ENCODE assay signal across 8 cellular contexts in the genomic region with DNA sequence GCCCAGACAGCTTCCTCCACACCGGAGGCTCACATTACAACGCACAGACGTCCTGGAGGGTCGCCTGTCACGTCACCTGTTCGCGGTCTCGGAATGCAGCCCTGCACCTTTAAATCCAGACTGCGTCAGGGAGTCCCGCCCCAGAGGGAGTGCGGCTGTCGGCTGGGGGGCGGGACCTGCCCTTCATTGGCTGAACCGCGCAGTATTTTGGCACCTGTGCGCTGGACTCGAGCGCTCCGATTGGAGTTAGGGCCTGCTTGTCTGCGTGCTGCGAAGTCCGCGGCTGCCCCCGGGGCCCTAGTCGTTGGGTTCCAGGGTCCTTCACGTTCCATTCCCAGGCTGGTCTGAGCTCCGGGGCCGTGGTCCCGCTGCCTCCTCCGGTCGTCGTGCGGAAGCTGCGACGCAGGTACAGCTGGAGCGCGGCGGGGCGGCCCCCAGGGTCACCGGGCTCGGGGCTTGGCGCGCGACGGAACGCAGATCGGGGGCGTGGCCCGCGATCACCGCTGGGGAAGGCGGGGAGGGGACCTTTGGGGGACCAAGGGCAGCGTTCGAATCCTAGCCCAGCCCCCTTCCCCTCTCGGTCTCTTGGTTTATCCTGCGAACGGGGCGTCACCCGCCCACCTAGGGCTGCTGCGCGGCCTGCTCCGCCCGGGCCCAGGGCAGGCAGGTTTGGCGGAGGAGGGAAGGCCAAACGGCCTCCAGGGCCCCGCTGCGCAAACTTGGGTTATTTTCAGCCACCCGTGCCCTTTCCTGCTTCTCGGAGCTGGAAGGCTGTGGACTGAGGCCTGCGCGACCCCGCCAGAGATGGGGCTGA. TPM values are rescaled to one million over a fixed set of nuclear protein-coding genes. Genes with fewer than 3 reads are reported as not detected.
DNase-seq lines count a peak whose midpoint lies in the region; ATAC-seq and TF ChIP-seq lines count a peak whose summit lies in the region.

A gene with protein sequence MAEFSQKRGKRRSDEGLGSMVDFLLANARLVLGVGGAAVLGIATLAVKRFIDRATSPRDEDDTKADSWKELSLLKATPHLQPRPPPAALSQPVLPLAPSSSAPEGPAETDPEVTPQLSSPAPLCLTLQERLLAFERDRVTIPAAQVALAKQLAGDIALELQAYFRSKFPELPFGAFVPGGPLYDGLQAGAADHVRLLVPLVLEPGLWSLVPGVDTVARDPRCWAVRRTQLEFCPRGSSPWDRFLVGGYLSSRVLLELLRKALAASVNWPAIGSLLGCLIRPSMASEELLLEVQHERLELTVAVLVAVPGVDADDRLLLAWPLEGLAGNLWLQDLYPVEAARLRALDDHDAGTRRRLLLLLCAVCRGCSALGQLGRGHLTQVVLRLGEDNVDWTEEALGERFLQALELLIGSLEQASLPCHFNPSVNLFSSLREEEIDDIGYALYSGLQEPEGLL (plus strand): TSS at position 331 of the 814 bp plus-strand sequence. CDS start 2,059 bp downstream, outside the sequence.

- peaks cover 35% of the 10 kb centered on the region for H3K79me2 ChIP-seq in neural progenitor cell (ENCODE audit: low read depth)

- H3K27ac ChIP-seq in foreskin keratinocyte: peak within 1 kb of the TSS; percentile 0
- peak within 1 kb of the TSS; percentile 73 for H3K27ac ChIP-seq in neural progenitor cell
- peak within 1 kb of the TSS; percentile 87 for H3K27ac ChIP-seq in stomach smooth muscle (ENCODE audit: low read length)

- H3K9me3 ChIP-seq in neural progenitor cell (ENCODE audit: low read depth): no peaks in the 10 kb centered on the region
- H3K9me3 ChIP-seq in stomach smooth muscle (ENCODE audit: control insufficient read depth in 2 of 2, low read length in 2 of 2): no peaks in the 10 kb centered on the region

- H3K36me3 Mint-ChIP-seq in neural progenitor cell: peaks cover 6% of the 10 kb centered on the region

- peak within 1 kb of the TSS; percentile 87 for H3K4me3 Mint-ChIP-seq in neural progenitor cell

- ATAC-seq in foreskin keratinocyte: peak; percentile 79

- peak within 1 kb of the TSS; percentile 83 for H3K4me2 ChIP-seq in neural progenitor cell

- H3K27ac Mint-ChIP-seq in neural progenitor cell: peak within 1 kb of the TSS; percentile 46

- DNase-seq in ELR (ENCODE audit: low read depth) (peak; percentile 97), H7 (peak; percentile 99), M059J (ENCODE audit: low read depth) (peak; percentile 93), SHP77 treated with DMSO at 0.1 percent for 48 hours (lab: John Stamatoyannopoulos, UW) (peak; percentile 98), activated gamma-delta T cell treated with Interleukin-2 at 50 U/mL for 16 hours (peak; percentile 91), foreskin keratinocyte (peak; percentile 85 to 90), neural progenitor cell (ENCODE audit: low spot score) (peak; percentile 97)

- peaks cover 25% of the 10 kb centered on the region for H3K4me1 Mint-ChIP-seq in neural progenitor cell

- peaks cover 36% of the 10 kb centered on the region for H3F3A ChIP-seq in neural progenitor cell (ENCODE audit: low read depth)

- peaks cover 39% of the 10 kb centered on the region for H4K20me1 ChIP-seq in neural progenitor cell (ENCODE audit: low read depth)

- H3K27me3 Mint-ChIP-seq in neural progenitor cell (ENCODE audit: insufficient read depth, low read depth): peaks cover 7% of the 10 kb centered on the region

- H3K9ac ChIP-seq in neural progenitor cell (peak within 1 kb of the TSS; percentile 85), stomach smooth muscle (ENCODE audit: low read length in 2 of 2) (peak within 1 kb of the TSS; percentile 65 to 84)

- no peaks in the 10 kb centered on the region for H3K27me3 ChIP-seq in H7 (ENCODE audit: control insufficient read depth, insufficient read depth, low read length)
- H3K27me3 ChIP-seq in foreskin keratinocyte: no peaks in the 10 kb centered on the region
- no peaks in the 10 kb centered on the region for H3K27me3 ChIP-seq in neural progenitor cell
- H3K27me3 ChIP-seq in stomach smooth muscle (ENCODE audit: control insufficient read depth in 1 of 2, insufficient read depth in 2 of 2, low read length in 2 of 2): no peaks in the 10 kb centered on the region

- TF ChIP-seq CTCF in foreskin keratinocyte (conservative IDR thresholded peaks at IDR 0.05) (no peak), neural progenitor cell (IDR thresholded peaks at IDR 0.05) (no peak)

- peak within 1 kb of the TSS; percentile 71 for H2AFZ ChIP-seq in neural progenitor cell (replicated peaks)

- H3K9me3 Mint-ChIP-seq in neural progenitor cell: no peaks in the 10 kb centered on the region

- peaks cover 12% of the 10 kb centered on the region for H3K36me3 ChIP-seq in H7 (replicated peaks; ENCODE audit: control insufficient read depth, insufficient read depth, low read length)
- no peaks in the 10 kb centered on the region for H3K36me3 ChIP-seq in neural progenitor cell
- H3K36me3 ChIP-seq in stomach smooth muscle (ENCODE audit: control insufficient read depth in 2 of 2, insufficient read depth in 2 of 2, low read length in 2 of 2): peaks cover 27 to 31% of the 10 kb centered on the region in 2 donors

- H3K4me3 ChIP-seq in H7 (ENCODE audit: insufficient read depth, low read depth, low read length) (peak within 1 kb of the TSS; percentile 76), neural progenitor cell (peak within 1 kb of the TSS; percentile 69), stomach smooth muscle (ENCODE audit: low read length in 2 of 2) (peak within 1 kb of the TSS; percentile 85 to 90)

- peaks cover 15% of the 10 kb centered on the region for H3K4me1 ChIP-seq in foreskin keratinocyte
- peaks cover 19% of the 10 kb centered on the region for H3K4me1 ChIP-seq in neural progenitor cell
- peaks cover 53% of the 10 kb centered on the region for H3K4me1 ChIP-seq in stomach smooth muscle (ENCODE audit: control insufficient read depth, insufficient read depth, low read length)

RNA-seq across cellular contexts. Expression of the gene that starts here (rescaled TPM):
- 16.2 and 17.3 TPM in 2 replicates for total RNA-seq in H7 (2014; rRNA removed; shearing (Covaris generic))
- 13.3 and 26.4 TPM in 2 replicates for total RNA-seq in M059J (2014; rRNA removed; shearing (Covaris generic))
- total RNA-seq in foreskin keratinocyte: 14.7 and 14.9 TPM in 2 replicates
- polyA plus RNA-seq in foreskin keratinocyte: 11.0 and 12.8 TPM in 2 replicates
- total RNA-seq in neural progenitor cell (ENCODE audit: low replicate concordance): 8.1 and 23.2 TPM in 2 replicates

Comparison
In these comparisons a context has a peak if more than half of its experiments do, and no peak if none do; other contexts are left out.
1. Peak in every context shown above with its lines: DNase-seq, ATAC-seq, H3K4me3 ChIP-seq and H3K27ac ChIP-seq.
2. H3K27ac ChIP-seq: peak in every context shown above with its lines; median percentile 87 in stomach smooth muscle; 73 in neural progenitor cell; 0 in foreskin keratinocyte.